21 cellular contexts compared by ENCODE assay signal in genomic region chr17:50588391-50589111, GRCh38. TPM values are rescaled to one million over a fixed set of nuclear protein-coding genes. Genes with fewer than 3 reads are reported as not detected.
A peak's percentile ranks its signal among the peaks of the same experiment; 100 is the strongest.
DNase-seq lines count a peak whose midpoint lies in the region; ATAC-seq and TF ChIP-seq lines count a peak whose summit lies in the region.
"Had no signal": no experiment of that assay in that cellular context is flagged by ENCODE, and none has a peak within 500 bp of the region (broad histone marks: within the 10 kb centered on the region; RNA-seq: fewer than 3 reads in every experiment).

No MANE protein-coding gene starts in this region.

- intact Hi-C loops in Right ventricle myocardium superior (cut with DNase I): no loop called here
- intact Hi-C loops in Calu3 (cut with micrococcal nuclease; ENCODE audit: unreplicated experiment): no loop called here

- no peaks in the 10 kb centered on the region for H3K27me3 Mint-ChIP-seq in mesothelial cell of epicardium (ENCODE audit: low read depth)
- H3K27me3 Mint-ChIP-seq in Calu3 (ENCODE audit: unreplicated experiment): peaks cover 91% of the 10 kb centered on the region
- peaks cover 8% of the 10 kb centered on the region for H3K27me3 Mint-ChIP-seq in activated T-helper 17 cell treated with anti-CD3 and anti-CD28 coated beads, Interleukin-2, amount 50 U/mL, for 72 hours
- H3K27me3 Mint-ChIP-seq: activated naive CD8-positive, alpha-beta T cell had no signal

- peaks cover 16% of the 10 kb centered on the region for H3K4me1 ChIP-seq in BE2C
- H3K4me1 ChIP-seq: SJSA1 had no signal

- ATAC-seq in Right ventricle myocardium superior (ENCODE audit: poor library complexity) (peak; percentile 26), GM18502 (IDR thresholded peaks at IDR 0.05; ENCODE audit: poor library complexity, unreplicated experiment) (no peak)
- no peak for ATAC-seq in activated T-helper 17 cell treated with anti-CD3 and anti-CD28 coated beads, Interleukin-2, amount 50 U/mL, for 72 hours (replicated peaks)
- ATAC-seq: activated T-cell treated with anti-CD3 and anti-CD28 coated beads, Interleukin-2, amount 50 U/mL, for 72 hours; body of pancreas; natural killer cell had no signal

- H3K27ac Mint-ChIP-seq in mesothelial cell of epicardium (peak overlapping the region; percentile 80), Calu3 (ENCODE audit: unreplicated experiment) (no peak overlapping the region)
- no peak overlapping the region for H3K27ac Mint-ChIP-seq in activated T-helper 17 cell treated with anti-CD3 and anti-CD28 coated beads, Interleukin-2, amount 50 U/mL, for 72 hours
- H3K27ac Mint-ChIP-seq: activated naive CD8-positive, alpha-beta T cell; activated T-cell treated with anti-CD3 and anti-CD28 coated beads, Interleukin-2, amount 50 U/mL, for 72 hours; natural killer cell had no signal

- H3K4me3 ChIP-seq in BE2C (ENCODE audit: low read depth, low read length): no peak overlapping the region
- H3K4me3 ChIP-seq: body of pancreas, hepatocyte, SJSA1, suprapubic skin had no signal

- no peaks in the 10 kb centered on the region for H3K36me3 ChIP-seq in BE2C
- H3K36me3 ChIP-seq: SJSA1, suprapubic skin had no signal

- no peaks in the 10 kb centered on the region for H3K9me3 Mint-ChIP-seq in mesothelial cell of epicardium
- H3K9me3 Mint-ChIP-seq in Calu3 (ENCODE audit: low read depth, unreplicated experiment): no peaks in the 10 kb centered on the region
- H3K9me3 Mint-ChIP-seq in activated T-helper 17 cell treated with anti-CD3 and anti-CD28 coated beads, Interleukin-2, amount 50 U/mL, for 72 hours: no peaks in the 10 kb centered on the region
- H3K9me3 Mint-ChIP-seq: activated T-cell treated with anti-CD3 and anti-CD28 coated beads, Interleukin-2, amount 50 U/mL, for 72 hours; natural killer cell had no signal

- H3K4me1 Mint-ChIP-seq in mesothelial cell of epicardium (peaks cover 60% of the 10 kb centered on the region), Calu3 (ENCODE audit: low read depth, unreplicated experiment) (peaks cover 11% of the 10 kb centered on the region)
- H3K4me1 Mint-ChIP-seq in activated T-helper 17 cell treated with anti-CD3 and anti-CD28 coated beads, Interleukin-2, amount 50 U/mL, for 72 hours: no peaks in the 10 kb centered on the region
- H3K4me1 Mint-ChIP-seq: natural killer cell had no signal

- CTCF ChIA-PET in Calu3 (lab: Charles Lee): interaction anchor here (0.6 kb wide), 1 partner anchor 343 kb away, joined by 4 read pairs; no protein-coding TSS in a partner anchor

- no peaks in the 10 kb centered on the region for H3K36me3 Mint-ChIP-seq in mesothelial cell of epicardium
- H3K36me3 Mint-ChIP-seq in Calu3 (ENCODE audit: insufficient read depth, unreplicated experiment): peaks cover 4% of the 10 kb centered on the region
- H3K36me3 Mint-ChIP-seq in activated T-helper 17 cell treated with anti-CD3 and anti-CD28 coated beads, Interleukin-2, amount 50 U/mL, for 72 hours (ENCODE audit: low read depth): no peaks in the 10 kb centered on the region
- H3K36me3 Mint-ChIP-seq: activated naive CD8-positive, alpha-beta T cell; natural killer cell had no signal

- no peaks in the 10 kb centered on the region for H3K27me3 ChIP-seq in BE2C
- H3K27me3 ChIP-seq: body of pancreas, hepatocyte, suprapubic skin had no signal

- no peaks in the 10 kb centered on the region for H3K9me3 ChIP-seq in BE2C
- H3K9me3 ChIP-seq: body of pancreas, SJSA1, suprapubic skin had no signal

- H3K4me3 Mint-ChIP-seq in mesothelial cell of epicardium (no peak overlapping the region), Calu3 (ENCODE audit: low read depth, unreplicated experiment) (no peak overlapping the region)
- no peak overlapping the region for H3K4me3 Mint-ChIP-seq in activated T-helper 17 cell treated with anti-CD3 and anti-CD28 coated beads, Interleukin-2, amount 50 U/mL, for 72 hours
- H3K4me3 Mint-ChIP-seq: activated naive CD8-positive, alpha-beta T cell; activated T-cell treated with anti-CD3 and anti-CD28 coated beads, Interleukin-2, amount 50 U/mL, for 72 hours; natural killer cell had no signal

- DNase-seq in BE2C: peak; percentile 58
- DNase-seq in NCI-H69 (lab: John Stamatoyannopoulos, UW): peak; percentile 25
- no peak for DNase-seq in Right ventricle myocardium superior
- peak in 1 of 2 experiments; percentile 57 for DNase-seq in mesothelial cell of epicardium (ENCODE audit: low spot score in 2 of 2, unreplicated experiment in 2 of 2)
- DNase-seq in RKO (ENCODE audit: low spot score): no peak
- DNase-seq in Calu3: no peak
- DNase-seq: activated CD8-positive, alpha-beta memory T cell treated with anti-CD3 and anti-CD28 coated beads for 24 hours; activated T-cell treated with anti-CD3 and anti-CD28 coated beads, Interleukin-2, amount 50 U/mL, for 72 hours; dermis blood vessel endothelial cell; mesenchymal stem cell; natural killer cell; NCI-H1105 treated with DMSO at 0.1 percent for 48 hours; NCI-H526; stimulated activated CD4-positive, alpha-beta T cell treated with anti-CD3 and anti-CD28 coated beads, Interleukin-12 subunit alpha, Interleukin-12 subunit beta, amount 100 ng/mL, for 4 hours had no signal

- BruUV-seq in Calu3 (replicated peaks; lab: Mats Ljungman, UMichigan): no TSS peak

- TF ChIP-seq CTCF in BE2C (IDR thresholded peaks at IDR 0.05; ENCODE audit: low read depth, low read length): no peak
- no peak for TF ChIP-seq CTCF in mesothelial cell of epicardium (IDR thresholded peaks at IDR 0.05; ENCODE audit: unreplicated experiment)
- TF ChIP-seq CTCF in Calu3 (IDR thresholded peaks at IDR 0.05; ENCODE audit: unreplicated experiment): no peak

RNA-seq across cellular contexts. Expression of gene CACNA1G, which starts 28.0 kb away (rescaled TPM):
- polyA plus RNA-seq in BE2C (2012; ENCODE audit: insufficient read depth, insufficient read length, low read depth): 0.14 TPM
- 0.24 TPM for total RNA-seq in Right ventricle myocardium superior
- 26.1 to 29.0 TPM (median 26.9 TPM) in 3 replicates for total RNA-seq in mesothelial cell of epicardium
- not detected in 2 replicates for total RNA-seq in Calu3 (2022)
- under 1 TPM in 1 of 2 donors, not detected in 1; 0.11 TPM for total RNA-seq in activated T-helper 17 cell treated with anti-CD3 and anti-CD28 coated beads, Interleukin-2, amount 50 U/mL, for 72 hours
- total RNA-seq: dermis blood vessel endothelial cell, natural killer cell had no signal

RNA-seq across cellular contexts. Expression of gene SPATA20, which starts 41.6 kb away (rescaled TPM):
- 107 TPM for polyA plus RNA-seq in BE2C (2012; ENCODE audit: insufficient read depth, insufficient read length, low read depth)
- 58.2 TPM for total RNA-seq in Right ventricle myocardium superior
- total RNA-seq in mesothelial cell of epicardium: 71.3 to 71.7 TPM (median 71.4 TPM) in 3 replicates
- 33.2 and 47.8 TPM in 2 replicates for total RNA-seq in Calu3 (2022)
- total RNA-seq in activated T-helper 17 cell treated with anti-CD3 and anti-CD28 coated beads, Interleukin-2, amount 50 U/mL, for 72 hours: 10 to 100 TPM in 1 of 2 donors, 1 to 10 TPM in 1; 9.1 to 12.7 TPM

RNA-seq across cellular contexts. Expression of gene ABCC3, which starts 46.1 kb away (rescaled TPM):
- polyA plus RNA-seq in BE2C (2012; ENCODE audit: insufficient read depth, insufficient read length, low read depth): 2.9 TPM
- total RNA-seq in Right ventricle myocardium superior: 0.43 TPM
- 0.44 to 1.2 TPM (median 0.93 TPM) in 3 replicates for total RNA-seq in mesothelial cell of epicardium
- 88.0 and 125 TPM in 2 replicates for total RNA-seq in Calu3 (2022)
- under 1 TPM in 1 of 2 donors, not detected in 1; 0.40 TPM for total RNA-seq in activated T-helper 17 cell treated with anti-CD3 and anti-CD28 coated beads, Interleukin-2, amount 50 U/mL, for 72 hours
- total RNA-seq: activated T-cell treated with anti-CD3 and anti-CD28 coated beads, Interleukin-2, amount 50 U/mL, for 72 hours had no signal

RNA-seq across cellular contexts. Expression of gene EPN3, which starts 56.0 kb away (rescaled TPM):
- polyA plus RNA-seq in BE2C (2012; ENCODE audit: insufficient read depth, insufficient read length, low read depth): 0.52 TPM
- total RNA-seq in Right ventricle myocardium superior (17.7 TPM), mesothelial cell of epicardium (14.2 to 15.1 TPM (median 14.7 TPM) in 3 replicates), Calu3 (2022) (41.9 and 45.1 TPM in 2 replicates)
- total RNA-seq in activated T-helper 17 cell treated with anti-CD3 and anti-CD28 coated beads, Interleukin-2, amount 50 U/mL, for 72 hours: not detected
- total RNA-seq: activated T-cell treated with anti-CD3 and anti-CD28 coated beads, Interleukin-2, amount 50 U/mL, for 72 hours; natural killer cell had no signal

Comparison
In these comparisons a context has a peak if more than half of its experiments do, and no peak if none do; other contexts are left out.
1. DNase-seq: peak in BE2C (single experiment) and NCI-H69 (single experiment); none in Right ventricle myocardium superior (single experiment), RKO (single experiment) and Calu3 (single experiment).
2. RNA of gene CACNA1G, which starts 28.0 kb away (total RNA-seq): 26.1 to 29.0 TPM in mesothelial cell of epicardium; 0.24 TPM in Right ventricle myocardium superior (single experiment), 0.11 TPM in activated T-helper 17 cell treated with anti-CD3 and anti-CD28 coated beads, Interleukin-2, amount 50 U/mL, for 72 hours and not detected in Calu3; every median in the first group is over 10 times any median in the second.
3. RNA of gene ABCC3, which starts 46.1 kb away (total RNA-seq): 88.0 to 125 TPM in Calu3; 0.44 to 1.2 TPM in mesothelial cell of epicardium, 0.43 TPM in Right ventricle myocardium superior (single experiment) and 0.40 TPM in activated T-helper 17 cell treated with anti-CD3 and anti-CD28 coated beads, Interleukin-2, amount 50 U/mL, for 72 hours; every median in the first group is over 10 times any median in the second.